28 cellular contexts compared by ENCODE assay signal in genomic region chr9:117795271-117795670, GRCh38.
"Had no signal": no experiment of that assay in that cellular context is flagged by ENCODE, and none has a peak within 500 bp of the region (broad histone marks: within the 10 kb centered on the region; RNA-seq: fewer than 3 reads in every experiment).

No MANE protein-coding gene starts in this region.

- FAIRE-seq: endometrium, endothelial cell of umbilical vein had no signal

- H3K27me3 ChIP-seq: adrenal gland, body of pancreas, esophagus squamous epithelium, gastroesophageal sphincter had no signal

- DNase-seq: activated CD4-positive, alpha-beta memory T cell treated with anti-CD3 and anti-CD28 coated beads for 36 hours; activated CD4-positive, alpha-beta T cell treated with anti-CD3 and anti-CD28 coated beads for 36 hours; activated CD4-positive, CD25-positive, alpha-beta regulatory T cell; activated CD4-positive, CD25-positive, alpha-beta regulatory T cell treated with anti-CD3 and anti-CD28 coated beads, Interleukin-2, amount 50 U/mL, for 72 hours; activated CD8-positive, alpha-beta memory T cell treated with anti-CD3 and anti-CD28 coated beads, Interleukin-2, amount 10 ng/mL, durations not matched to agents 7 days and 5 days; activated CD8-positive, alpha-beta memory T cell treated with anti-CD3 and anti-CD28 coated beads, Interleukin-2, amount 50 U/mL, for 4 hours; activated CD8-positive, alpha-beta T cell treated with anti-CD3 and anti-CD28 coated beads, Interleukin-2, amount 10 ng/mL, durations not matched to agents 7 days and 5 days; activated effector memory CD4-positive, alpha-beta T cell treated with anti-CD3 and anti-CD28 coated beads, Interleukin-2, amount 50 U/mL, for 16 hours; activated naive CD4-positive, alpha-beta T cell treated with anti-CD3 and anti-CD28 coated beads for 36 hours; activated naive CD8-positive, alpha-beta T cell treated with anti-CD3 and anti-CD28 coated beads for 36 hours; activated naive CD8-positive, alpha-beta T cell treated with anti-CD3 and anti-CD28 coated beads, Interleukin-2, amount 50 U/mL, for 24 hours; activated T-cell treated with anti-CD3 and anti-CD28 coated beads, Interleukin-2, amount 50 U/mL, for 1 hour; activated T-cell treated with anti-CD3 and anti-CD28 coated beads, Interleukin-2, amount 50 U/mL, for 48 hours; adrenal gland; amygdala; aorta; body of pancreas; caudate nucleus; colonic mucosa; effector CD8-positive, alpha-beta T cell; esophagus squamous epithelium; foreskin melanocyte; heart right ventricle; T-helper 2 cell had no signal

- H3K27ac ChIP-seq: adrenal gland, body of pancreas, colonic mucosa, epithelial cell of prostate, esophagus squamous epithelium, gastroesophageal sphincter, heart right ventricle had no signal

- H3K4me1 ChIP-seq: adrenal gland, body of pancreas, colonic mucosa, esophagus squamous epithelium, gastroesophageal sphincter, heart right ventricle had no signal

- H3K4me3 ChIP-seq: adrenal gland, body of pancreas, colonic mucosa, esophagus squamous epithelium, gastroesophageal sphincter, heart right ventricle had no signal

- ATAC-seq: activated CD4-positive, alpha-beta T cell treated with anti-CD3 and anti-CD28 coated beads for 36 hours; activated CD8-positive, alpha-beta memory T cell treated with anti-CD3 and anti-CD28 coated beads, Interleukin-2, amount 10 ng/mL, durations not matched to agents 7 days and 5 days; activated CD8-positive, alpha-beta T cell treated with anti-CD3 and anti-CD28 coated beads, Interleukin-2, amount 10 ng/mL, durations not matched to agents 7 days and 5 days; activated naive CD8-positive, alpha-beta T cell treated with anti-CD3 and anti-CD28 coated beads, Interleukin-2, amount 50 U/mL, for 24 hours; body of pancreas; gastroesophageal sphincter; heart right ventricle had no signal

- H3K9me3 ChIP-seq: adrenal gland, body of pancreas, colonic mucosa, esophagus squamous epithelium had no signal

- H3K36me3 ChIP-seq: adrenal gland, colonic mucosa, esophagus squamous epithelium, gastroesophageal sphincter, heart right ventricle had no signal
